ENCODE assay signal across 1 cellular context in the genomic region with DNA sequence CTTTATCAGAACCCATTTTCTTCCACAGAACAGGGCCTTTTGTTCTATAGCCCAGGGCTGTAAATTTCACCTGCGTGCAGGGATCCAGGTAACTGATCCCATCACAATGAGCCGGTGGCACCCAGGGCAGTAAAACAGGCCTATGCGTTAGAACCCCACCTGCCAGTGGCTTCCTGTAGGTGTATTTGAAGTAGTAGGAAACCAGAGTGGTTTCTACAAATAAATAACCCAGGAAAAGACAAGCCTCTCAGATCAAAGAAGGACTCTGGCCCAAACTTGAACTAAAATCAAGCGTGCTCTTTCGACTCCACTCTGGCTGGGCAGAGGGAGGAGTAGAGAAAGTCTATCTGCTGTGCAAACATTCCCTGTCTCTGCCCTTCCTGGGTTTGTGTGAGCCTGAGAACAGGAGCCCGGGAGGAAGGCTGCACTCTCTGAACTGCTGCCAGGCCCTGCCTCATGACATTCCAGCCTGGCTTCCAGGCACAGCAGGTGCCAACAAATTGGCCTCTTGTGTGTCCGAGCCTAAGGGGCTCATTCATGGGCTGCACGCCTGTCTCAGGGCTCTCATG.
TF ChIP-seq lines count a peak whose summit lies in the region.

No MANE protein-coding gene starts in this region.

TF ChIP-seq in GM23338, 12 proteins besides CTCF, POLR2A, EP300 and RAD21 (continued from another document):
- TF ChIP-seq, protein P1, sequence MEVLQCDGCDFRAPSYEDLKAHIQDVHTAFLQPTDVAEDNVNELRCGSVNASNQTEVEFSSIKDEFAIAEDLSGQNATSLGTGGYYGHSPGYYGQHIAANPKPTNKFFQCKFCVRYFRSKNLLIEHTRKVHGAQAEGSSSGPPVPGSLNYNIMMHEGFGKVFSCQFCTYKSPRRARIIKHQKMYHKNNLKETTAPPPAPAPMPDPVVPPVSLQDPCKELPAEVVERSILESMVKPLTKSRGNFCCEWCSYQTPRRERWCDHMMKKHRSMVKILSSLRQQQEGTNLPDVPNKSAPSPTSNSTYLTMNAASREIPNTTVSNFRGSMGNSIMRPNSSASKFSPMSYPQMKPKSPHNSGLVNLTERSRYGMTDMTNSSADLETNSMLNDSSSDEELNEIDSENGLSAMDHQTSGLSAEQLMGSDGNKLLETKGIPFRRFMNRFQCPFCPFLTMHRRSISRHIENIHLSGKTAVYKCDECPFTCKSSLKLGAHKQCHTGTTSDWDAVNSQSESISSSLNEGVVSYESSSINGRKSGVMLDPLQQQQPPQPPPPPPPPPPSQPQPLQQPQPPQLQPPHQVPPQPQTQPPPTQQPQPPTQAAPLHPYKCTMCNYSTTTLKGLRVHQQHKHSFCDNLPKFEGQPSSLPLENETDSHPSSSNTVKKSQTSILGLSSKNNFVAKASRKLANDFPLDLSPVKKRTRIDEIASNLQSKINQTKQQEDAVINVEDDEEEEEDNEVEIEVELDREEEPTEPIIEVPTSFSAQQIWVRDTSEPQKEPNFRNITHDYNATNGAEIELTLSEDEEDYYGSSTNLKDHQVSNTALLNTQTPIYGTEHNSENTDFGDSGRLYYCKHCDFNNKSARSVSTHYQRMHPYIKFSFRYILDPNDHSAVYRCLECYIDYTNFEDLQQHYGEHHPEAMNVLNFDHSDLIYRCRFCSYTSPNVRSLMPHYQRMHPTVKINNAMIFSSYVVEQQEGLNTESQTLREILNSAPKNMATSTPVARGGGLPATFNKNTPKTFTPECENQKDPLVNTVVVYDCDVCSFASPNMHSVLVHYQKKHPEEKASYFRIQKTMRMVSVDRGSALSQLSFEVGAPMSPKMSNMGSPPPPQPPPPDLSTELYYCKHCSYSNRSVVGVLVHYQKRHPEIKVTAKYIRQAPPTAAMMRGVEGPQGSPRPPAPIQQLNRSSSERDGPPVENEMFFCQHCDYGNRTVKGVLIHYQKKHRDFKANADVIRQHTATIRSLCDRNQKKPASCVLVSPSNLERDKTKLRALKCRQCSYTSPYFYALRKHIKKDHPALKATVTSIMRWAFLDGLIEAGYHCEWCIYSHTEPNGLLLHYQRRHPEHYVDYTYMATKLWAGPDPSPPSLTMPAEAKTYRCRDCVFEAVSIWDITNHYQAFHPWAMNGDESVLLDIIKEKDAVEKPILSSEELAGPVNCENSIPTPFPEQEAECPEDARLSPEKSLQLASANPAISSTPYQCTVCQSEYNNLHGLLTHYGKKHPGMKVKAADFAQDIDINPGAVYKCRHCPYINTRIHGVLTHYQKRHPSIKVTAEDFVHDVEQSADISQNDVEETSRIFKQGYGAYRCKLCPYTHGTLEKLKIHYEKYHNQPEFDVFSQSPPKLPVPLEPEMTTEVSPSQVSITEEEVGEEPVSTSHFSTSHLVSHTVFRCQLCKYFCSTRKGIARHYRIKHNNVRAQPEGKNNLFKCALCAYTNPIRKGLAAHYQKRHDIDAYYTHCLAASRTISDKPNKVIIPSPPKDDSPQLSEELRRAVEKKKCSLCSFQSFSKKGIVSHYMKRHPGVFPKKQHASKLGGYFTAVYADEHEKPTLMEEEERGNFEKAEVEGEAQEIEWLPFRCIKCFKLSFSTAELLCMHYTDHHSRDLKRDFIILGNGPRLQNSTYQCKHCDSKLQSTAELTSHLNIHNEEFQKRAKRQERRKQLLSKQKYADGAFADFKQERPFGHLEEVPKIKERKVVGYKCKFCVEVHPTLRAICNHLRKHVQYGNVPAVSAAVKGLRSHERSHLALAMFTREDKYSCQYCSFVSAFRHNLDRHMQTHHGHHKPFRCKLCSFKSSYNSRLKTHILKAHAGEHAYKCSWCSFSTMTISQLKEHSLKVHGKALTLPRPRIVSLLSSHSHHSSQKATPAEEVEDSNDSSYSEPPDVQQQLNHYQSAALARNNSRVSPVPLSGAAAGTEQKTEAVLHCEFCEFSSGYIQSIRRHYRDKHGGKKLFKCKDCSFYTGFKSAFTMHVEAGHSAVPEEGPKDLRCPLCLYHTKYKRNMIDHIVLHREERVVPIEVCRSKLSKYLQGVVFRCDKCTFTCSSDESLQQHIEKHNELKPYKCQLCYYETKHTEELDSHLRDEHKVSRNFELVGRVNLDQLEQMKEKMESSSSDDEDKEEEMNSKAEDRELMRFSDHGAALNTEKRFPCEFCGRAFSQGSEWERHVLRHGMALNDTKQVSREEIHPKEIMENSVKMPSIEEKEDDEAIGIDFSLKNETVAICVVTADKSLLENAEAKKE (CRISPR knock-in tag; IDR thresholded peaks at IDR 0.05), result no peak
- TF ChIP-seq JUNB (IDR thresholded peaks at IDR 0.05; ENCODE audit: unreplicated experiment) (no peak), EZH2 (IDR thresholded peaks at IDR 0.05; ENCODE audit: low read depth, unreplicated experiment) (no peak)
